In the genomic region with DNA sequence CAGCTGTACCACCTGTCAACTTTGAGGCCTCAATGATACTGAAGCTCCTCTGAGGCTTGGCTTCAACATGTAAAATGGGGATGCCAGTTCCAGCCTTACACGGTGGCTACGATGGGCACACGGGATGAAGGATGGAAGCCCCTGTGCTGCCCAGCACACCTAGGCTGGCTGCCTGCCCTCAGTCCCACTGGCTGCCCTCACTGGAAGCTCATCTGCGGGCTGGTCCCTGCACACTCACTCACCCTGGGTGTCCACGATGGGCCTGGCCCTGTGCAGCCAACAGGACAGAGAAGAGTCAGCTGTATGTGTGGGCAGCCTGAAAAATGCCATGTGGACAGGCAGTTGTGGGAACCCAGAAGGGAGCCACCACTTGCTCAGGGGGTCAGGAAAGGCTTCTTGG, we compare ENCODE assay signal across 20 cellular contexts. TPM values are rescaled to one million over a fixed set of nuclear protein-coding genes. Genes with fewer than 3 reads are reported as not detected.
DNase-seq lines count a peak whose midpoint lies in the region; ATAC-seq, FAIRE-seq and TF ChIP-seq lines count a peak whose summit lies in the region.
"Had no signal": no experiment of that assay in that cellular context is flagged by ENCODE, and none has a peak within 500 bp of the region (broad histone marks: within the 10 kb centered on the region; RNA-seq: fewer than 3 reads in every experiment).

No MANE protein-coding gene starts in this region.

- H3K27ac Mint-ChIP-seq in nephron = peak overlapping the region in 1 of 3 experiments; percentile 26

- TF ChIP-seq EP300 in SK-N-SH (IDR thresholded peaks at IDR 0.05; ENCODE audit: borderline replicate concordance in 1 of 2, low read depth in 1 of 2, low read length in 1 of 2) = no peak

- 82% methylated on average over 5 of the region's 5 CpGs for WGBS in SK-N-SH (ENCODE audit: low lambda C conversion rate)
- 54% methylated on average over 5 of the region's 5 CpGs for WGBS in GM23248 (ENCODE audit: low coverage in 1 of 2, low lambda C conversion rate in 2 of 2, missing lambda C conversion rate in 2 of 2), 2 experiments

- peaks cover 18% of the 10 kb centered on the region for H3F3A ChIP-seq in SK-N-SH (replicated peaks; ENCODE audit: insufficient read depth)
- H3F3A ChIP-seq in GM23248 (ENCODE audit: insufficient read depth) = peaks cover 21% of the 10 kb centered on the region

- H3K27ac ChIP-seq in SK-N-SH (ENCODE audit: low read depth in 2 of 2, low read length in 1 of 2) = no peak overlapping the region
- no peak overlapping the region for H3K27ac ChIP-seq in GM23248
- H3K27ac ChIP-seq: pancreas, tibial nerve had no signal

- H3K4me3 ChIP-seq in SK-N-SH (ENCODE audit: low read depth in 2 of 2, low read length in 1 of 2) (no peak overlapping the region), GM23248 (no peak overlapping the region), adipocyte (ENCODE audit: low read length) (no peak overlapping the region)
- H3K4me3 ChIP-seq: HAP-1, pancreas, tibial nerve had no signal

- POLR2A ChIA-PET in SK-N-SH (lab: Yijun Ruan, JAX) = no interaction called here

- TF ChIP-seq CTCF in SK-N-SH (IDR thresholded peaks at IDR 0.05) (no peak), nephron (IDR thresholded peaks at IDR 0.05; ENCODE audit: unreplicated experiment in 3 of 3) (no peak), D721Med (IDR thresholded peaks at IDR 0.05; ENCODE audit: insufficient read depth, missing control alignments) (no peak)

- H3K27me3 Mint-ChIP-seq in nephron (ENCODE audit: low read depth) = peaks cover 26% of the 10 kb centered on the region

- H3K9me3 ChIP-seq in SK-N-SH (no peaks in the 10 kb centered on the region), GM23248 (ENCODE audit: low read depth) (no peaks in the 10 kb centered on the region), adipocyte (ENCODE audit: control insufficient read depth, low read length) (no peaks in the 10 kb centered on the region)
- H3K9me3 ChIP-seq: HAP-1, pancreas, tibial nerve had no signal

- ATAC-seq in SK-N-SH treated with all-trans-retinoic acid at 6 μM for 48 hours (no peak), GM21576 (IDR thresholded peaks at IDR 0.05; ENCODE audit: unreplicated experiment) (no peak)
- ATAC-seq: esophagus mucosa, pancreas had no signal

- H3K9me2 ChIP-seq in SK-N-SH (no peaks in the 10 kb centered on the region), GM23248 (ENCODE audit: insufficient read depth) (no peaks in the 10 kb centered on the region)

- no peaks in the 10 kb centered on the region for H3K9me3 Mint-ChIP-seq in nephron

- H3K36me3 Mint-ChIP-seq in nephron (ENCODE audit: low read depth) = no peaks in the 10 kb centered on the region

- H4K20me1 ChIP-seq in SK-N-SH (ENCODE audit: insufficient read depth) = peaks cover 17% of the 10 kb centered on the region
- H4K20me1 ChIP-seq in GM23248 (ENCODE audit: insufficient read depth) = no peaks in the 10 kb centered on the region

- H3K9ac ChIP-seq in SK-N-SH (no peak overlapping the region), GM23248 (peak overlapping the region; percentile 97; the same call in 1 of the 2 replicates), adipocyte (ENCODE audit: low read length) (peak overlapping the region; percentile 95)

- peak overlapping the region; percentile 85 to 87 (median 86) for H3K4me3 Mint-ChIP-seq in nephron

- in situ Hi-C loops in GM23248 (cut with MboI) = no loop called here

- H3K4me2 ChIP-seq in SK-N-SH (peak overlapping the region; percentile 99), GM23248 (ENCODE audit: unreplicated experiment) (no peak overlapping the region)

- no peaks in the 10 kb centered on the region for H3K27me3 ChIP-seq in SK-N-SH (ENCODE audit: insufficient read depth)
- H3K27me3 ChIP-seq in GM23248 (replicated peaks; ENCODE audit: insufficient read depth) = peaks cover 4% of the 10 kb centered on the region; the same call in 1 of the 2 replicates
- H3K27me3 ChIP-seq in adipocyte (replicated peaks; ENCODE audit: control insufficient read depth, insufficient read depth, low read length) = no peaks in the 10 kb centered on the region
- H3K27me3 ChIP-seq: pancreas had no signal

- no peak for TF ChIP-seq RAD21 in SK-N-SH (IDR thresholded peaks at IDR 0.05; ENCODE audit: low read length)

- H3K36me3 ChIP-seq in SK-N-SH (replicated peaks in 1 of 2; ENCODE audit: control insufficient read depth in 1 of 2, insufficient read depth in 2 of 2, low read length in 1 of 2) = peaks cover 0 to 34% of the 10 kb centered on the region in 2 experiments
- H3K36me3 ChIP-seq in GM23248 (ENCODE audit: low read depth) = no peaks in the 10 kb centered on the region
- peaks cover 26% of the 10 kb centered on the region for H3K36me3 ChIP-seq in adipocyte (ENCODE audit: control insufficient read depth, insufficient read depth, low read length, severe bottlenecking)
- H3K36me3 ChIP-seq: pancreas had no signal

- peaks cover 37% of the 10 kb centered on the region; the same call in 1 of the 2 replicates for H3K79me2 ChIP-seq in SK-N-SH (ENCODE audit: insufficient read depth)
- H3K79me2 ChIP-seq in GM23248 (ENCODE audit: insufficient read depth) = peaks cover 41% of the 10 kb centered on the region

- DNase-seq in SK-N-SH (no peak), GM23248 (no peak), adipocyte (ENCODE audit: low read depth) (no peak), kidney glomerular epithelial cell (lab: John Stamatoyannopoulos, UW) (no peak), D721Med (ENCODE audit: insufficient read length, low spot score) (no peak)
- DNase-seq: 8988T, NCI-H2029 treated with DMSO at 0.1 percent for 48 hours, NCI-H524 treated with DMSO at 0.1 percent for 48 hours had no signal

- H3K4me1 Mint-ChIP-seq in nephron = peaks cover 20% of the 10 kb centered on the region

- no peak for FAIRE-seq in D721Med (lab: Jason Lieb, UNC)
- FAIRE-seq: G401.6, GM12892, islet of Langerhans, pancreas had no signal

- CTCF ChIA-PET in SK-N-SH (lab: Yijun Ruan, JAX) = interaction anchor here (0.6 to 6.2 kb wide), 6 partner anchors 18 to 93 kb away, joined by 3 to 63 read pairs (median 6); a partner anchor contains a TSS

- H3K4me1 ChIP-seq in SK-N-SH (ENCODE audit: control insufficient read depth in 1 of 2, insufficient read depth in 2 of 2, low read depth in 1 of 2, low read length in 1 of 2) (peaks cover 7 to 44% of the 10 kb centered on the region in 2 experiments; a peak in 2 of 4 replicates), GM23248 (ENCODE audit: insufficient read depth) (peaks cover 14% of the 10 kb centered on the region; the same call in 1 of the 2 replicates), adipocyte (ENCODE audit: control insufficient read depth, insufficient read depth, low read length) (peaks cover 24% of the 10 kb centered on the region)

- H2AFZ ChIP-seq in SK-N-SH (ENCODE audit: low read depth) (no peak overlapping the region), GM23248 (no peak overlapping the region)

TF ChIP-seq in SK-N-SH, 30 proteins besides CTCF, POLR2A, EP300 and RAD21 (continues in another document):
- TF ChIP-seq TCF12 (IDR thresholded peaks at IDR 0.05) (no peak), GABPA (IDR thresholded peaks at IDR 0.05; ENCODE audit: low read depth) (no peak), MXI1 (IDR thresholded peaks at IDR 0.05; ENCODE audit: low read depth, low read length) (no peak), SMC3 (IDR thresholded peaks at IDR 0.05; ENCODE audit: low read depth, low read length) (no peak), NFIC (IDR thresholded peaks at IDR 0.05; ENCODE audit: borderline replicate concordance) (no peak), FOXJ3 (CRISPR knock-in tag; IDR thresholded peaks at IDR 0.05) (no peak), TAF1 (IDR thresholded peaks at IDR 0.05; ENCODE audit: borderline replicate concordance, low read depth, low read length) (no peak), RFX5 (IDR thresholded peaks at IDR 0.05; ENCODE audit: low read length) (no peak)

TF ChIP-seq in SK-N-SH treated with all-trans-retinoic acid at 6 μM for 48 hours, 23 proteins besides CTCF, POLR2A, EP300 and RAD21 (continues in another document):
- no peak for TF ChIP-seq TOX (CRISPR knock-in tag; IDR thresholded peaks at IDR 0.05; ENCODE audit: borderline replicate concordance)
- no peak for TF ChIP-seq TCF4 (CRISPR knock-in tag; IDR thresholded peaks at IDR 0.05; ENCODE audit: borderline replicate concordance)

RNA-seq across cellular contexts. Expression of a gene that starts 2.2 kb away (rescaled TPM):
- polyA plus RNA-seq in SK-N-SH (2012; rRNA removed) = 115 and 123 TPM in 2 replicates
- polyA plus RNA-seq in SK-N-SH (2012; cell fraction: cytosol; rRNA removed) = 49.5 and 87.8 TPM in 2 replicates
- 159 and 164 TPM in 2 replicates for polyA plus RNA-seq in SK-N-SH (2012; cell fraction: nucleus; rRNA removed)
- 193 and 222 TPM in 2 replicates for total RNA-seq in GM23248 (2014; rRNA removed; shearing (Covaris generic))
- polyA plus RNA-seq in GM23248 (2016; fragmentation: Nextera tagmentation; extraction: Ambion mirVana) = 259 and 284 TPM in 2 replicates

RNA-seq across cellular contexts. Expression of a gene that starts 5.0 kb away (rescaled TPM):
- polyA plus RNA-seq in SK-N-SH (2012; rRNA removed) = 0.29 and 0.35 TPM in 2 replicates
- polyA plus RNA-seq in SK-N-SH (2012; cell fraction: cytosol; rRNA removed) = 0.12 and 0.26 TPM in 2 replicates
- 0.56 and 0.69 TPM in 2 replicates for polyA plus RNA-seq in SK-N-SH (2012; cell fraction: nucleus; rRNA removed)
- 0.54 TPM in 1 of 2 replicates, not detected in the other for total RNA-seq in GM23248 (2014; rRNA removed; shearing (Covaris generic))
- polyA plus RNA-seq in GM23248 (2016; fragmentation: Nextera tagmentation; extraction: Ambion mirVana) = 0.19 and 0.33 TPM in 2 replicates
- total RNA-seq: dermis microvascular lymphatic vessel endothelial cell, esophagus mucosa, skeletal muscle tissue, tibial nerve had no signal

RNA-seq across cellular contexts. Expression of a gene that starts 8.7 kb away (rescaled TPM):
- polyA plus RNA-seq in SK-N-SH (2012; rRNA removed) (7.4 and 11.8 TPM in 2 replicates), GM23248 (2016; fragmentation: Nextera tagmentation; extraction: Ambion mirVana) (0.39 and 0.50 TPM in 2 replicates)
- 9.1 and 9.3 TPM in 2 replicates for polyA plus RNA-seq in SK-N-SH (2012; cell fraction: cytosol; rRNA removed)
- 11.9 and 12.3 TPM in 2 replicates for polyA plus RNA-seq in SK-N-SH (2012; cell fraction: nucleus; rRNA removed)
- 1.4 TPM in 1 of 2 replicates, not detected in the other for total RNA-seq in GM23248 (2014; rRNA removed; shearing (Covaris generic))
- total RNA-seq: dermis microvascular lymphatic vessel endothelial cell, skeletal muscle tissue, tibial nerve had no signal

RNA-seq across cellular contexts. Expression of a gene that starts 18.3 kb away (rescaled TPM):
- polyA plus RNA-seq in SK-N-SH (2012; rRNA removed) (204 and 208 TPM in 2 replicates), GM23248 (2016; fragmentation: Nextera tagmentation; extraction: Ambion mirVana) (86.7 and 92.1 TPM in 2 replicates)
- 90.6 and 132 TPM in 2 replicates for polyA plus RNA-seq in SK-N-SH (2012; cell fraction: cytosol; rRNA removed)
- 85.5 and 96.0 TPM in 2 replicates for polyA plus RNA-seq in SK-N-SH (2012; cell fraction: nucleus; rRNA removed)
- total RNA-seq in GM23248 (2014; rRNA removed; shearing (Covaris generic)) = 146 and 151 TPM in 2 replicates

RNA-seq across cellular contexts. Expression of a gene that starts 29.2 kb away (rescaled TPM):
- 36.4 and 39.0 TPM in 2 replicates for polyA plus RNA-seq in SK-N-SH (2012; rRNA removed)
- polyA plus RNA-seq in SK-N-SH (2012; cell fraction: cytosol; rRNA removed) = 17.0 and 26.6 TPM in 2 replicates
- polyA plus RNA-seq in SK-N-SH (2012; cell fraction: nucleus; rRNA removed) = 92.5 and 95.3 TPM in 2 replicates
- 21.9 and 25.5 TPM in 2 replicates for total RNA-seq in GM23248 (2014; rRNA removed; shearing (Covaris generic))
- 17.1 and 19.7 TPM in 2 replicates for polyA plus RNA-seq in GM23248 (2016; fragmentation: Nextera tagmentation; extraction: Ambion mirVana)
